ENCODE assay signal across 12 cellular contexts in genomic region chr7:20229652-20230500, GRCh38. TPM values are rescaled to one million over a fixed set of nuclear protein-coding genes. Genes with fewer than 3 reads are reported as not detected.
DNase-seq lines count a peak whose midpoint lies in the region; ATAC-seq and TF ChIP-seq lines count a peak whose summit lies in the region.
"Had no signal": no experiment of that assay in that cellular context is flagged by ENCODE, and none has a peak within 500 bp of the region (broad histone marks: within the 10 kb centered on the region; RNA-seq: fewer than 3 reads in every experiment).

No MANE protein-coding gene starts in this region.

- ATAC-seq in HG03175 (IDR thresholded peaks at IDR 0.05; ENCODE audit: unreplicated experiment) = no peak
- ATAC-seq in HG02973 (IDR thresholded peaks at IDR 0.05; ENCODE audit: unreplicated experiment) = no peak
- ATAC-seq: GM12878 had no signal

- H3K4me1 ChIP-seq in vagina = peaks cover 7% of the 10 kb centered on the region

- intact Hi-C loops in vagina (cut with DNase I) = no loop called here
- intact Hi-C loops in CD14-positive monocyte (cut with micrococcal nuclease) = no loop called here

- H3K27ac Mint-ChIP-seq in CD14-positive monocyte = peak overlapping the region in 3 of 7 donors; percentile 15 to 87 (median 25)

- H3K9me3 Mint-ChIP-seq in CD14-positive monocyte = no peaks in the 10 kb centered on the region

- no peak for TF ChIP-seq POLR2A in vagina (IDR thresholded peaks at IDR 0.05)

- peak overlapping the region; percentile 46 for H3K27ac ChIP-seq in vagina

- no peaks in the 10 kb centered on the region for H3K36me3 Mint-ChIP-seq in CD14-positive monocyte

- H3K9me3 ChIP-seq in vagina = no peaks in the 10 kb centered on the region

- TF ChIP-seq CTCF in vagina (IDR thresholded peaks at IDR 0.05) = no peak
- no peak for TF ChIP-seq CTCF in CD14-positive monocyte (IDR thresholded peaks at IDR 0.05)

- H3K4me3 Mint-ChIP-seq in CD14-positive monocyte = no peak overlapping the region
- H3K4me3 Mint-ChIP-seq: central memory CD8-positive, alpha-beta T cell had no signal

- no peaks in the 10 kb centered on the region for H3K27me3 ChIP-seq in vagina

- no peaks in the 10 kb centered on the region for H3K27me3 Mint-ChIP-seq in CD14-positive monocyte (ENCODE audit: low read depth in 3 of 3)

- peak; percentile 20 for DNase-seq in NOMO-1 treated with DMSO at 0.1 percent for 48 hours (lab: John Stamatoyannopoulos, UW; ENCODE audit: unreplicated experiment)
- DNase-seq in NOMO-1 treated with dmso at 0.1 percent for 144 hours (lab: John Stamatoyannopoulos, UW; ENCODE audit: unreplicated experiment) = no peak
- peak; percentile 46 for DNase-seq in amniotic stem cell (lab: John Stamatoyannopoulos, UW)
- peak; percentile 12 for DNase-seq in hepatic stellate cell (ENCODE audit: low spot score)
- DNase-seq in vagina (ENCODE audit: extremely low spot score in 2 of 2) = no peak
- no peak for DNase-seq in CD14-positive monocyte (ENCODE audit: low spot score)
- DNase-seq: NCI-H1694, posterior cingulate gyrus had no signal

- no peaks in the 10 kb centered on the region for H3K36me3 ChIP-seq in vagina

- peaks cover 9% of the 10 kb centered on the region for H3K4me1 Mint-ChIP-seq in CD14-positive monocyte
- H3K4me1 Mint-ChIP-seq: central memory CD8-positive, alpha-beta T cell had no signal

- no peak overlapping the region for H3K4me3 ChIP-seq in vagina
- H3K4me3 ChIP-seq: GM12878 had no signal

RNA-seq across cellular contexts. Expression of gene MACC1, which starts 12.7 kb away (rescaled TPM):
- total RNA-seq in vagina = 6.9 TPM
- polyA plus RNA-seq in CD14-positive monocyte = not detected

Comparison
In these comparisons a context has a peak if more than half of its experiments do, and no peak if none do; other contexts are left out.
1. DNase-seq: peak in NOMO-1 treated with DMSO at 0.1 percent for 48 hours (single experiment), amniotic stem cell (single experiment) and hepatic stellate cell (single experiment); none in NOMO-1 treated with dmso at 0.1 percent for 144 hours (single experiment), vagina (0 of 2) and CD14-positive monocyte (single experiment).